ENCODE assay signal across 17 cellular contexts in genomic region chr1:23140940-23141596, GRCh38. TPM values are rescaled to one million over a fixed set of nuclear protein-coding genes. Genes with fewer than 3 reads are reported as not detected.
DNase-seq lines count a peak whose midpoint lies in the region; ATAC-seq and TF ChIP-seq lines count a peak whose summit lies in the region.
"Had no signal": no experiment of that assay in that cellular context is flagged by ENCODE, and none has a peak within 500 bp of the region (broad histone marks: within the 10 kb centered on the region; RNA-seq: fewer than 3 reads in every experiment).

No MANE protein-coding gene starts in this region.

- H3K4me3 ChIP-seq in right cardiac atrium (ENCODE audit: low read length) = no peak overlapping the region
- no peak overlapping the region for H3K4me3 ChIP-seq in left ventricle myocardium inferior
- no peak overlapping the region for H3K4me3 ChIP-seq in smooth muscle cell
- no peak overlapping the region for H3K4me3 ChIP-seq in left lung
- H3K4me3 ChIP-seq: Peyer's patch had no signal

- H3K27me3 ChIP-seq in right cardiac atrium (ENCODE audit: control insufficient read depth, insufficient read depth) = no peaks in the 10 kb centered on the region
- no peaks in the 10 kb centered on the region for H3K27me3 ChIP-seq in left ventricle myocardium inferior (ENCODE audit: low read depth)
- no peaks in the 10 kb centered on the region for H3K27me3 ChIP-seq in smooth muscle cell (ENCODE audit: low read depth)
- no peaks in the 10 kb centered on the region for H3K27me3 ChIP-seq in left lung
- H3K27me3 ChIP-seq: Peyer's patch had no signal

- H3K36me3 ChIP-seq in left ventricle myocardium inferior (no peaks in the 10 kb centered on the region), smooth muscle cell (ENCODE audit: low read depth) (no peaks in the 10 kb centered on the region), left lung (no peaks in the 10 kb centered on the region)
- H3K36me3 ChIP-seq: Peyer's patch had no signal

- H3K4me1 ChIP-seq in right cardiac atrium (ENCODE audit: control insufficient read depth, insufficient read depth, low read length) (peaks cover 5% of the 10 kb centered on the region), left ventricle myocardium inferior (peaks cover 12% of the 10 kb centered on the region), smooth muscle cell (ENCODE audit: low read depth) (no peaks in the 10 kb centered on the region), left lung (no peaks in the 10 kb centered on the region)
- H3K4me1 ChIP-seq: Peyer's patch had no signal

- no peak overlapping the region for H3K27ac ChIP-seq in right cardiac atrium (ENCODE audit: low read length)
- no peak overlapping the region for H3K27ac ChIP-seq in left ventricle myocardium inferior (replicated peaks)
- no peak overlapping the region for H3K27ac ChIP-seq in smooth muscle cell (ENCODE audit: low read depth)
- H3K27ac ChIP-seq in left lung = no peak overlapping the region
- H3K27ac ChIP-seq: C4-2B, HL-60 had no signal

- DNase-seq in right cardiac atrium (no peak), left ventricle myocardium inferior (no peak), omental fat pad (ENCODE audit: low spot score) (no peak), NOMO-1 treated with dmso at 0.1 percent for 144 hours (lab: John Stamatoyannopoulos, UW; ENCODE audit: unreplicated experiment) (no peak), smooth muscle cell (lab: John Stamatoyannopoulos, UW; ENCODE audit: unreplicated experiment) (no peak), left lung (no peak)
- DNase-seq: EL, HCEC 1CT, NCI-H187, NCI-H226, NCI-H524 treated with DMSO at 0.1 percent for 48 hours, Peyer's patch, SHP77 treated with DMSO at 0.1 percent for 48 hours had no signal

- no peaks in the 10 kb centered on the region for H3F3A ChIP-seq in smooth muscle cell (ENCODE audit: low read depth)

- H2AFZ ChIP-seq in smooth muscle cell (ENCODE audit: low read depth) = no peak overlapping the region

- H3K79me2 ChIP-seq in smooth muscle cell (ENCODE audit: low read depth) = peaks cover 99% of the 10 kb centered on the region

- intact Hi-C loops in right cardiac atrium (cut with DNase I) = no loop called here
- intact Hi-C loops in left ventricle myocardium inferior (cut with micrococcal nuclease) = no loop called here
- intact Hi-C loops in left lung (cut with DNase I) = no loop called here

- no peak for TF ChIP-seq CTCF in left ventricle myocardium inferior (IDR thresholded peaks at IDR 0.05; ENCODE audit: borderline replicate concordance)
- no peak for TF ChIP-seq CTCF in omental fat pad (IDR thresholded peaks at IDR 0.05)
- TF ChIP-seq CTCF in smooth muscle cell (IDR thresholded peaks at IDR 0.05; ENCODE audit: borderline replicate concordance, insufficient read depth, poor library complexity, severe bottlenecking) = no peak
- no peak for TF ChIP-seq CTCF in left lung (IDR thresholded peaks at IDR 0.05)

- H3K4me2 ChIP-seq in smooth muscle cell = no peak overlapping the region

- ATAC-seq in right cardiac atrium = peak; percentile 25 to 35
- peak; percentile 33 for ATAC-seq in esophagus mucosa
- peak; percentile 14 for ATAC-seq in omental fat pad (ENCODE audit: low FRiP score)
- ATAC-seq in GM21515 (IDR thresholded peaks at IDR 0.05; ENCODE audit: unreplicated experiment) = no peak
- ATAC-seq in left lung = no peak

- H3K9me3 ChIP-seq in right cardiac atrium (ENCODE audit: control insufficient read depth, low read length) (no peaks in the 10 kb centered on the region), left ventricle myocardium inferior (replicated peaks) (no peaks in the 10 kb centered on the region), smooth muscle cell (replicated peaks; ENCODE audit: low read depth) (no peaks in the 10 kb centered on the region), left lung (no peaks in the 10 kb centered on the region)
- H3K9me3 ChIP-seq: Peyer's patch had no signal

- H4K20me1 ChIP-seq in smooth muscle cell (ENCODE audit: low read depth) = peaks cover 99% of the 10 kb centered on the region

- 98% methylated on average over 6 of the region's 6 CpGs for WGBS in right cardiac atrium
- 100% methylated on average over 6 of the region's 6 CpGs for WGBS in smooth muscle cell (ENCODE audit: low lambda C conversion rate)

- H3K9ac ChIP-seq in smooth muscle cell (ENCODE audit: low read depth) = no peak overlapping the region

RNA-seq across cellular contexts. Expression of gene LUZP1, which starts 27.6 kb away (rescaled TPM):
- total RNA-seq in right cardiac atrium (10 to 100 TPM; 33.2 to 61.9 (median 42.4) TPM), left ventricle myocardium inferior (29.9 TPM), esophagus mucosa (17.1 TPM), omental fat pad (10 to 100 TPM; 20.9 to 35.9 (median 31.3) TPM), smooth muscle cell (29.2 and 41.1 TPM in 2 replicates), left lung (10 to 100 TPM; 29.8 to 31.4 TPM)
- polyA plus RNA-seq in right cardiac atrium (9.5 TPM), smooth muscle cell (39.2 and 54.5 TPM in 2 replicates)

Comparison
In these comparisons a context has a peak if more than half of its experiments do, and no peak if none do; other contexts are left out.
1. ATAC-seq: peak in right cardiac atrium (2 of 2), esophagus mucosa (single experiment) and omental fat pad (single experiment); none in GM21515 (single experiment) and left lung (single experiment).